In the genomic region with DNA sequence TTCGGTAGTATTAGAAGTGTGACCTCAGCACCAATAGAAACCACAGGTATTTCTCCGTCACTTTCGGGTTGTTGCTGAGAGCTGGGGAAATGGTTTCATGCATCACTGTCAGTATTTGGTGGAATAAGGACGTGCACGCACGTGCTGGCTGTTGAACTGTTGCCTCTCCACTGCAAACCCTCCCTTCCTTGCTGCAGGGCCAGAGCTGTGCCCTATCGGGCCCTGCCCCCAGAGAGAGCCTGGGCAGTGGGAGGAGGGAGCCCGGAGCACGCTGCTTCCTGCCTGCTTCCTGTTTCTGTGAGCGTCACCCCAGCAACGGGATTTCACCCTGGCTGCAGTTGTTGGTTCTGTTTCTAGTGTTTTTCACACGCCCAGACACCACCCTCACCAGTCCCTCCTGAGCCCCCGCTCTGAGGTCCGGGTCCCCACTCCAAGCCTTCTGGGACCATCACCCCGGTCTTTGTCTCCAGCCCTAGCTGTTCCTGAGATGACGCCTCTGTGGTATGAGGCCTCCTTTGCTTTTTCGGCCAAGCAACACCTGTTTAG, we compare ENCODE assay signal across 8 cellular contexts. TPM values are rescaled to one million over a fixed set of nuclear protein-coding genes. Genes with fewer than 3 reads are reported as not detected.
A peak's percentile ranks its signal among the peaks of the same experiment; 100 is the strongest.
DNase-seq lines count a peak whose midpoint lies in the region; ATAC-seq and TF ChIP-seq lines count a peak whose summit lies in the region.

No MANE protein-coding gene starts in this region.

- TF ChIP-seq CTCF in GM13976 (IDR thresholded peaks at IDR 0.05; ENCODE audit: borderline replicate concordance, control extremely low read depth, extremely low read depth, insufficient read depth, missing control alignments) (no peak), choroid plexus epithelial cell (conservative IDR thresholded peaks at IDR 0.05; ENCODE audit: low read depth, low read length) (no peak), lower leg skin (IDR thresholded peaks at IDR 0.05) (no peak)

- DNase-seq in GM13976 (ENCODE audit: low spot score) (peak; percentile 83), NCI-H1417 (lab: John Stamatoyannopoulos, UW) (peak; percentile 30 to 91 (median 84)), choroid plexus epithelial cell (ENCODE audit: low read depth) (peak; percentile 85), lower leg skin (ENCODE audit: low spot score in 2 of 2) (peak; percentile 88 to 97), DMS114 treated with DMSO at 0.1 percent for 48 hours (lab: John Stamatoyannopoulos, UW; ENCODE audit: unreplicated experiment) (no peak)
- peak; percentile 69 for DNase-seq in activated CD4-positive, CD25-positive, alpha-beta regulatory T cell treated with anti-CD3 and anti-CD28 coated beads, Interleukin-2, amount 50 U/mL, for 16 hours (ENCODE audit: low read depth, low spot score)
- DNase-seq in stimulated activated CD4-positive, alpha-beta T cell treated with anti-CD3 and anti-CD28 coated beads, TNF-alpha, amount 100 ng/mL, for 1 hour (ENCODE audit: low read depth in 3 of 3, low spot score in 1 of 3), result peak; percentile 41 to 64 (median 60)

- TF ChIP-seq POLR2A in lower leg skin (IDR thresholded peaks at IDR 0.05), result no peak

- peak; percentile 85 for ATAC-seq in HG02623 (IDR thresholded peaks at IDR 0.05; ENCODE audit: unreplicated experiment)

- WGBS in lower leg skin, 2 donors, result 7 to 10% methylated on average over 17 of the region's 17 CpGs

- intact Hi-C loops in lower leg skin (cut with DNase I; ENCODE audit: low total_unique reads), result no loop called here

- in situ Hi-C loops in GM13976 (cut with MboI; ENCODE audit: low sequenced_read_pairs, unreplicated experiment), result no loop called here

- H3K4me3 ChIP-seq in choroid plexus epithelial cell (ENCODE audit: low read depth, low read length), result peak overlapping the region; percentile 40
- H3K4me3 ChIP-seq in lower leg skin (ENCODE audit: low read depth, poor library complexity, severe bottlenecking), result no peak overlapping the region

RNA-seq across cellular contexts. Expression of a gene that starts 47.4 kb away (rescaled TPM):
- total RNA-seq in lower leg skin, result 10 to 100 TPM; 45.5 to 88.0 (median 67.5) TPM
